Comparison of ENCODE assay signal across 10 cellular contexts in the genomic region with DNA sequence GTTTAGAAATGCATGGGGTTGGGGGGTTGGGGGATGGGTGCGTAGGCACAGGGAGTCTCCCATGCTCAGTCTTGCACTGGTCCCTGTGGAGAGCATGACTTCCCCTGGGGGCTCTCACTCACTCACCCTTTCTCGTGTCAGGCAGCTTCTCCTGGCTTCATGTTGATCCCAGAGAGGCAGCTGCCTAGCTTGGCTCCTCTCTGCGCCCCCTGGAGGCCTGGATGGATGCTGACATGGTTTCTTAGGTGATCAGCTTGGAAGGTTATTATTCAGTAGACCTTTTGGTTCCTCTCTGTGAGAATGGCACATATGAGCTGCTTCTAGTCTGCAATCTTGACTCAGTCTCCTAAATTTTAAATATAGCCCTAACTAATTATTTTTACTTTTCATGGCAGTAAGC.
DNase-seq lines count a peak whose midpoint lies in the region; ATAC-seq, FAIRE-seq and TF ChIP-seq lines count a peak whose summit lies in the region.
"Had no signal": no experiment of that assay in that cellular context is flagged by ENCODE, and none has a peak within 500 bp of the region (broad histone marks: within the 10 kb centered on the region; RNA-seq: fewer than 3 reads in every experiment).

No MANE protein-coding gene starts in this region.

- no peak overlapping the region for H3K4me2 ChIP-seq in MM.1S (ENCODE audit: low read depth, low read length)

- ATAC-seq in GM19395 (IDR thresholded peaks at IDR 0.05; ENCODE audit: unreplicated experiment), result no peak
- ATAC-seq: activated T-cell treated with anti-CD3 and anti-CD28 coated beads, Interleukin-2, amount 50 U/mL, for 72 hours had no signal

- H3K36me3 ChIP-seq in MM.1S (replicated peaks; ENCODE audit: insufficient read depth, low read length), result no peaks in the 10 kb centered on the region

- no peaks in the 10 kb centered on the region for H4K20me1 ChIP-seq in MM.1S (ENCODE audit: insufficient read depth, low read length)

- no peak overlapping the region for H2AFZ ChIP-seq in MM.1S (ENCODE audit: low read length)

- H3K4me3 ChIP-seq in MM.1S (ENCODE audit: low read length) (no peak overlapping the region), foreskin fibroblast (ENCODE audit: low read depth in 1 of 2, low read length in 2 of 2) (no peak overlapping the region)

- FAIRE-seq in D721Med (lab: Jason Lieb, UNC) (no peak), GM19239 (lab: Jason Lieb, UNC) (no peak)

- H3K9me2 ChIP-seq in MM.1S (replicated peaks; ENCODE audit: insufficient read depth, low read length), result no peaks in the 10 kb centered on the region

- H3K79me2 ChIP-seq in MM.1S (ENCODE audit: low read length), result no peaks in the 10 kb centered on the region

- H3K4me1 ChIP-seq in MM.1S (ENCODE audit: low read length), result no peaks in the 10 kb centered on the region

- no peak overlapping the region for H3K9ac ChIP-seq in MM.1S (ENCODE audit: low read length)

- DNase-seq in D721Med (ENCODE audit: insufficient read length, low spot score) (no peak), GM19239 (ENCODE audit: insufficient read length, low spot score) (peak; percentile 8), MM.1S (no peak), foreskin fibroblast (no peak), AG08395 (ENCODE audit: low spot score) (no peak), midbrain (lab: John Stamatoyannopoulos, UW) (no peak)
- DNase-seq in activated CD8-positive, alpha-beta memory T cell treated with anti-CD3 and anti-CD28 coated beads, Interleukin-2, amount 50 U/mL, for 4 hours, result no peak
- DNase-seq: NCI-H2081 had no signal

- H3K27ac ChIP-seq in MM.1S (ENCODE audit: low read length), result no peak overlapping the region

- TF ChIP-seq CTCF in D721Med (IDR thresholded peaks at IDR 0.05; ENCODE audit: insufficient read depth, missing control alignments) (peak; percentile 7), MM.1S (IDR thresholded peaks at IDR 0.05; ENCODE audit: low read length) (peak; percentile 42), foreskin fibroblast (IDR thresholded peaks at IDR 0.05; ENCODE audit: low read depth, low read length) (peak; percentile 22)

- H3K27me3 ChIP-seq in MM.1S (replicated peaks; ENCODE audit: insufficient read depth, low read length), result no peaks in the 10 kb centered on the region

- H3F3A ChIP-seq in MM.1S (ENCODE audit: insufficient read depth, low read length), result no peaks in the 10 kb centered on the region

- H3K9me3 ChIP-seq in MM.1S (replicated peaks; ENCODE audit: insufficient read depth, low read length), result no peaks in the 10 kb centered on the region
